ENCODE assay signal across 18 cellular contexts in genomic region chr6:5231289-5231688, GRCh38. TPM values are rescaled to one million over a fixed set of nuclear protein-coding genes. Genes with fewer than 3 reads are reported as not detected.
DNase-seq lines count a peak whose midpoint lies in the region; ATAC-seq, FAIRE-seq and TF ChIP-seq lines count a peak whose summit lies in the region.
"Had no signal": no experiment of that assay in that cellular context is flagged by ENCODE, and none has a peak within 500 bp of the region (broad histone marks: within the 10 kb centered on the region; RNA-seq: fewer than 3 reads in every experiment).

No MANE protein-coding gene starts in this region.

- H3K27ac ChIP-seq in K562 (ENCODE audit: extremely low read depth, low read depth, low read length) (peak overlapping the region; percentile 35), mesendoderm (ENCODE audit: low read depth, low read length) (no peak overlapping the region)
- H3K27ac ChIP-seq in CD8-positive, alpha-beta memory T cell (ENCODE audit: low read depth, low read length): no peak overlapping the region
- H3K27ac ChIP-seq: A549, Peyer's patch had no signal

- H3K23ac ChIP-seq in mesendoderm (ENCODE audit: low read length): no peak overlapping the region

- H4K20me1 ChIP-seq in K562 (replicated peaks; ENCODE audit: control insufficient read depth, insufficient read depth, low read length): no peaks in the 10 kb centered on the region

- intact Hi-C loops in K562 (cut with micrococcal nuclease): loop anchor here (2.0 kb wide), 1 partner anchor 30 kb away; the partner anchor contains the start of genes FARS2 and LYRM4

- H3K4me1 ChIP-seq in K562 (replicated peaks in 1 of 2; ENCODE audit: control insufficient read depth in 2 of 2, insufficient read depth in 2 of 2, low read length in 2 of 2) (peaks cover 0 to 16% of the 10 kb centered on the region in 2 experiments; a peak in 2 of 5 replicates), mesendoderm (ENCODE audit: control insufficient read depth, low read depth, low read length) (no peaks in the 10 kb centered on the region)
- H3K4me1 ChIP-seq in CD8-positive, alpha-beta memory T cell (ENCODE audit: insufficient read depth, low read length): no peaks in the 10 kb centered on the region
- H3K4me1 ChIP-seq: A549, Peyer's patch had no signal

- DNase-seq in COLO829 (ENCODE audit: low spot score) (peak; percentile 38), M059J (ENCODE audit: low read depth) (peak; percentile 43), K562 (ENCODE audit: extremely low read depth in 1 of 4, low spot score in 3 of 4) (peak in 1 of 4 experiments; percentile 33), mesendoderm (peak; percentile 13), anterior cingulate cortex (lab: John Stamatoyannopoulos, UW) (no peak)
- DNase-seq in CD8-positive, alpha-beta memory T cell: no peak
- DNase-seq in stimulated activated CD4-positive, alpha-beta T cell treated with anti-CD3 and anti-CD28 coated beads, Interleukin-12 subunit alpha, Interleukin-12 subunit beta, amount 100 ng/mL, for 4 hours: no peak
- DNase-seq: DMS79, GOT3, Karpas-422, NCI-H1930, NCI-H2171, NCI-H446 treated with DMSO at 0.1 percent for 48 hours, NCI-H748 treated with DMSO at 0.1 percent for 48 hours, Peyer's patch had no signal

- in situ Hi-C loops in K562 (cut with MboI): no loop called here

- WGBS in K562 (ENCODE audit: insufficient coverage, low coverage, missing lambda C conversion rate): 55% methylated on average over 2 of the region's 2 CpGs
- WGBS in mesendoderm (ENCODE audit: extremely low coverage, insufficient coverage, low lambda C conversion rate): no CpG with 5 or more reads among the region's 2 CpGs

- H3K36me3 ChIP-seq in K562 (ENCODE audit: control insufficient read depth, insufficient read depth, low read length): peaks cover 34% of the 10 kb centered on the region; the same call in 2 of the 3 replicates
- no peaks in the 10 kb centered on the region for H3K36me3 ChIP-seq in mesendoderm (ENCODE audit: control insufficient read depth, insufficient read depth, low read length)
- no peaks in the 10 kb centered on the region for H3K36me3 ChIP-seq in CD8-positive, alpha-beta memory T cell (ENCODE audit: insufficient read depth, low read length)
- H3K36me3 ChIP-seq: Peyer's patch had no signal

- no peak overlapping the region for H3K4me3 Mint-ChIP-seq in CD8-positive, alpha-beta memory T cell

- no peak overlapping the region; the same call in 1 of the 2 replicates for H2AFZ ChIP-seq in K562 (ENCODE audit: low read depth, low read length)

- no peaks in the 10 kb centered on the region for H3K9me1 ChIP-seq in K562 (ENCODE audit: control insufficient read depth, insufficient read depth, low read length)

- no peak overlapping the region for H2AK5ac ChIP-seq in mesendoderm (ENCODE audit: low read length)

- POLR2A ChIA-PET in K562 (lab: Yijun Ruan, JAX): interaction anchor here (0.7 to 1.7 kb wide), 5 partner anchors 12 to 202 kb away, joined by 3 to 5 read pairs (median 4); no protein-coding TSS in a partner anchor
- POLR2A ChIA-PET in CD8-positive, alpha-beta memory T cell (lab: Charles Lee): no interaction called here

- H3K27me3 Mint-ChIP-seq in CD8-positive, alpha-beta memory T cell: no peaks in the 10 kb centered on the region

- no peak overlapping the region for H3K56ac ChIP-seq in mesendoderm (ENCODE audit: low read length)

- H3K9me3 ChIP-seq in K562 (replicated peaks; ENCODE audit: control insufficient read depth, insufficient read depth, low read depth, low read length): no peaks in the 10 kb centered on the region
- no peaks in the 10 kb centered on the region for H3K9me3 ChIP-seq in CD8-positive, alpha-beta memory T cell (ENCODE audit: low read length)
- H3K9me3 ChIP-seq: A549, Peyer's patch had no signal

- no peaks in the 10 kb centered on the region for H3K9me3 Mint-ChIP-seq in CD8-positive, alpha-beta memory T cell

- H3K18ac ChIP-seq in mesendoderm (ENCODE audit: low read length): no peak overlapping the region

- H3K36me3 Mint-ChIP-seq in CD8-positive, alpha-beta memory T cell: peaks cover 0 to 10% (median 2%) of the 10 kb centered on the region in 3 donors

- no peaks in the 10 kb centered on the region for H3K4me1 Mint-ChIP-seq in CD8-positive, alpha-beta memory T cell

- TF ChIP-seq EP300 in K562 (IDR thresholded peaks at IDR 0.05; ENCODE audit: low read length): no peak

- H3K4me2 ChIP-seq in K562 (ENCODE audit: insufficient read depth, low read length) (no peak overlapping the region), mesendoderm (ENCODE audit: low read length) (no peak overlapping the region)
- H3K4me2 ChIP-seq: A549 had no signal

- H4K8ac ChIP-seq in mesendoderm (ENCODE audit: low read depth, low read length): no peak overlapping the region

- no peak for TF ChIP-seq CTCF in K562 (IDR thresholded peaks at IDR 0.05 in 2 of 3, conservative IDR thresholded peaks at IDR 0.05 in 1 of 3; ENCODE audit: insufficient read depth in 2 of 3, low read depth in 1 of 3, low read length in 3 of 3)

- TF ChIP-seq POLR2A in K562 (conservative IDR thresholded peaks at IDR 0.05): no peak

- no peak overlapping the region for H4K5ac ChIP-seq in mesendoderm (ENCODE audit: low read length)

- H3K4ac ChIP-seq in mesendoderm (ENCODE audit: low read depth, low read length): no peak overlapping the region

- H2BK120ac ChIP-seq in mesendoderm (ENCODE audit: low read depth, low read length): no peak overlapping the region

- BruUV-seq in K562 (replicated peaks; lab: Mats Ljungman, UMichigan): no TSS peak

- no peak overlapping the region for H3K4me3 ChIP-seq in K562
- H3K4me3 ChIP-seq in mesendoderm (ENCODE audit: low read length): no peak overlapping the region
- no peak overlapping the region for H3K4me3 ChIP-seq in CD8-positive, alpha-beta memory T cell (ENCODE audit: low read length)
- H3K4me3 ChIP-seq: A549, Peyer's patch had no signal

- H2BK15ac ChIP-seq in mesendoderm (replicated peaks; ENCODE audit: low read depth): no peak overlapping the region

- no peak for FAIRE-seq in K562 (lab: Jason Lieb, UNC)
- FAIRE-seq: A549, G401.6, GM19239 had no signal

- H3K27ac Mint-ChIP-seq in CD8-positive, alpha-beta memory T cell: no peak overlapping the region

- peak overlapping the region in 1 of 2 experiments; percentile 41; a peak in 2 of 4 replicates for H3K9ac ChIP-seq in K562 (ENCODE audit: insufficient read depth in 1 of 2, low read depth in 2 of 2, low read length in 2 of 2)
- no peak overlapping the region for H3K9ac ChIP-seq in mesendoderm (ENCODE audit: low read length)

- TF ChIP-seq RAD21 in K562 (CRISPR knock-in tag; conservative IDR thresholded peaks at IDR 0.05 in 1 of 2, IDR thresholded peaks at IDR 0.05 in 1 of 2): no peak

- H3K27me3 ChIP-seq in K562 (ENCODE audit: control insufficient read depth in 2 of 2, insufficient read depth in 2 of 2, low read length in 2 of 2) (no peaks in the 10 kb centered on the region), mesendoderm (ENCODE audit: insufficient read depth, low read length, poor library complexity) (no peaks in the 10 kb centered on the region)
- H3K27me3 ChIP-seq in CD8-positive, alpha-beta memory T cell (ENCODE audit: insufficient read depth, low read length, poor library complexity, severe bottlenecking): no peaks in the 10 kb centered on the region
- H3K27me3 ChIP-seq: Peyer's patch had no signal

- peaks cover 4% of the 10 kb centered on the region for H3K79me1 ChIP-seq in mesendoderm (ENCODE audit: low read length)

- H2BK5ac ChIP-seq in mesendoderm (ENCODE audit: low read length): no peak overlapping the region

- CTCF ChIA-PET in K562 (lab: Yijun Ruan, JAX; ENCODE audit: low intra/inter-chr PET ratio): no interaction called here
- CTCF ChIA-PET in CD8-positive, alpha-beta memory T cell (lab: Charles Lee): no interaction called here

- ATAC-seq in K562: peak; percentile 36
- ATAC-seq: A549 had no signal

- H3K79me2 ChIP-seq in K562 (ENCODE audit: control insufficient read depth, insufficient read depth, low read length): peaks cover 5% of the 10 kb centered on the region; the same call in 1 of the 3 replicates
- no peaks in the 10 kb centered on the region for H3K79me2 ChIP-seq in mesendoderm (ENCODE audit: control insufficient read depth, insufficient read depth, low read length)

RNA-seq across cellular contexts. Expression of gene LYRM4, which starts 29.5 kb away (rescaled TPM):
- 25.7 and 29.0 TPM in 2 replicates for total RNA-seq in M059J (2014; rRNA removed; shearing (Covaris generic))
- 27.0 and 54.7 TPM in 2 replicates for total RNA-seq in K562 (2011; cell fraction: chromatin; rRNA removed; ENCODE audit: low replicate concordance)
- total RNA-seq in K562 (2011; cell fraction: nucleolus; rRNA removed): 13.8 and 16.4 TPM in 2 replicates
- 46.3 and 95.0 TPM in 2 replicates for total RNA-seq in K562 (2011; cell fraction: nucleoplasm; rRNA removed)
- total RNA-seq in K562 (2014; rRNA removed) (24.2 and 28.8 TPM in 2 replicates), K562 (2014; rRNA removed; fragmentation: Illumina TruSeq; extraction: Trizol) (41.1 and 41.8 TPM in 2 replicates), K562 (2015; rRNA removed; fragmentation: Illumina TruSeq; extraction: Trizol) (29.0 and 33.9 TPM in 2 replicates), K562 (2021) (56.2 and 69.4 TPM in 2 replicates)
- polyA plus RNA-seq in K562 (2011; rRNA removed) (66.4 and 69.4 TPM in 2 replicates), K562 (2014; fragmentation: Illumina TruSeq; extraction: Trizol) (31.3 and 36.9 TPM in 2 replicates), K562 (2014; fragmentation: Nextera tagmentation; extraction: Ambion mirVana) (10 to 100 TPM; 50.2 to 61.0 TPM), K562 (2014; rRNA removed) (29.9 and 40.8 TPM in 2 replicates)
- 44.2 and 62.9 TPM in 2 replicates for polyA plus RNA-seq in K562 (2011; cell fraction: cytosol; rRNA removed)
- polyA plus RNA-seq in K562 (2011; cell fraction: nucleus; rRNA removed): 19.4 and 28.2 TPM in 2 replicates
- 38.7 and 53.8 TPM in 2 replicates for polyA plus RNA-seq in K562 (2012)
- 41.4 and 43.3 TPM in 2 replicates for polyA minus RNA-seq in K562 (2011; rRNA and poly(A)+ RNA removed)
- polyA minus RNA-seq in K562 (2011; cell fraction: cytosol; rRNA and poly(A)+ RNA removed): 13.4 and 17.3 TPM in 2 replicates
- polyA minus RNA-seq in K562 (2011; cell fraction: nucleus; rRNA and poly(A)+ RNA removed): 10.0 and 11.6 TPM in 2 replicates
- 40.5 TPM for polyA plus RNA-seq in mesendoderm (2013, experiment 1 of 2)
- polyA plus RNA-seq in mesendoderm (2013, experiment 2 of 2): 43.8 TPM
- total RNA-seq in CD8-positive, alpha-beta memory T cell: 10 to 100 TPM; 55.1 to 58.2 TPM
- polyA plus RNA-seq in CD8-positive, alpha-beta memory T cell: 26.5 TPM

RNA-seq across cellular contexts. Expression of gene FARS2, which starts 30.0 kb away (rescaled TPM):
- total RNA-seq in M059J (2014; rRNA removed; shearing (Covaris generic)): 24.7 and 28.2 TPM in 2 replicates
- total RNA-seq in K562 (2011; cell fraction: chromatin; rRNA removed; ENCODE audit: low replicate concordance): 45.6 and 71.4 TPM in 2 replicates
- total RNA-seq in K562 (2011; cell fraction: nucleolus; rRNA removed): 42.9 and 58.8 TPM in 2 replicates
- total RNA-seq in K562 (2011; cell fraction: nucleoplasm; rRNA removed): 45.3 and 48.5 TPM in 2 replicates
- total RNA-seq in K562 (2014; rRNA removed) (22.5 and 30.7 TPM in 2 replicates), K562 (2014; rRNA removed; fragmentation: Illumina TruSeq; extraction: Trizol) (24.3 and 27.5 TPM in 2 replicates), K562 (2015; rRNA removed; fragmentation: Illumina TruSeq; extraction: Trizol) (27.9 and 28.1 TPM in 2 replicates), K562 (2021) (25.8 and 26.6 TPM in 2 replicates)
- polyA plus RNA-seq in K562 (2011; rRNA removed) (26.1 and 27.0 TPM in 2 replicates), K562 (2014; fragmentation: Illumina TruSeq; extraction: Trizol) (24.1 and 25.9 TPM in 2 replicates), K562 (2014; fragmentation: Nextera tagmentation; extraction: Ambion mirVana) (10 to 100 TPM; 52.3 to 62.2 TPM), K562 (2014; rRNA removed) (16.5 and 25.5 TPM in 2 replicates)
- polyA plus RNA-seq in K562 (2011; cell fraction: cytosol; rRNA removed): 27.4 and 27.7 TPM in 2 replicates
- polyA plus RNA-seq in K562 (2011; cell fraction: nucleus; rRNA removed): 15.7 and 17.5 TPM in 2 replicates
- polyA plus RNA-seq in K562 (2012): 21.3 and 22.0 TPM in 2 replicates
- polyA minus RNA-seq in K562 (2011; rRNA and poly(A)+ RNA removed): 62.9 TPM in 2 replicates
- polyA minus RNA-seq in K562 (2011; cell fraction: cytosol; rRNA and poly(A)+ RNA removed): 21.6 and 22.2 TPM in 2 replicates
- 62.1 and 76.5 TPM in 2 replicates for polyA minus RNA-seq in K562 (2011; cell fraction: nucleus; rRNA and poly(A)+ RNA removed)
- polyA plus RNA-seq in mesendoderm (2013, experiment 1 of 2): 11.7 TPM
- 11.5 TPM for polyA plus RNA-seq in mesendoderm (2013, experiment 2 of 2)
- 10 to 100 TPM; 24.5 to 24.9 TPM for total RNA-seq in CD8-positive, alpha-beta memory T cell
- polyA plus RNA-seq in CD8-positive, alpha-beta memory T cell: 26.0 TPM

Comparison
In these comparisons a context has a peak if more than half of its experiments do, and no peak if none do; other contexts are left out.
1. DNase-seq: peak in COLO829 (single experiment), M059J (single experiment) and mesendoderm (single experiment); none in CD8-positive, alpha-beta memory T cell (0 of 5), stimulated activated CD4-positive, alpha-beta T cell treated with anti-CD3 and anti-CD28 coated beads, Interleukin-12 subunit alpha, Interleukin-12 subunit beta, amount 100 ng/mL, for 4 hours (single experiment) and anterior cingulate cortex (0 of 58).